9 cellular contexts compared by ENCODE assay signal in genomic region chr6:13428528-13429405, GRCh38. TPM values are rescaled to one million over a fixed set of nuclear protein-coding genes. Genes with fewer than 3 reads are reported as not detected.
DNase-seq lines count a peak whose midpoint lies in the region; ATAC-seq and TF ChIP-seq lines count a peak whose summit lies in the region.
"Had no signal": no experiment of that assay in that cellular context is flagged by ENCODE, and none has a peak within 500 bp of the region (broad histone marks: within the 10 kb centered on the region; RNA-seq: fewer than 3 reads in every experiment).

No MANE protein-coding gene starts in this region.

- H3K27me3 Mint-ChIP-seq in activated naive CD8-positive, alpha-beta T cell treated with anti-CD3 and anti-CD28 coated beads, Interleukin-2, amount 50 U/mL, for 24 hours, result no peaks in the 10 kb centered on the region

- no peak for TF ChIP-seq POLR2A in suprapubic skin (IDR thresholded peaks at IDR 0.05)

- H3K4me2 ChIP-seq in BLaER1 treated with 17β-estradiol and CSF1 and Interleukin-3, amounts not matched to agents 10 nM and 100 nM, result peak overlapping the region; percentile 70 to 96 (median 93)

- peak overlapping the region in 9 of 11 experiments; percentile 3 to 68 (median 25); a peak in 12 of 22 replicates for H3K9ac ChIP-seq in BLaER1 treated with 17β-estradiol and CSF1 and Interleukin-3, amounts not matched to agents 10 nM and 100 nM
- H3K9ac ChIP-seq: parathyroid adenoma had no signal

- no peaks in the 10 kb centered on the region for H3K36me3 ChIP-seq in BLaER1 treated with 17β-estradiol and CSF1 and Interleukin-3, amounts not matched to agents 10 nM and 100 nM
- H3K36me3 ChIP-seq in suprapubic skin, result no peaks in the 10 kb centered on the region

- TF ChIP-seq EP300 in suprapubic skin (IDR thresholded peaks at IDR 0.05), result no peak

- peaks cover 90% of the 10 kb centered on the region for H3K4me1 Mint-ChIP-seq in activated naive CD8-positive, alpha-beta T cell treated with anti-CD3 and anti-CD28 coated beads, Interleukin-2, amount 50 U/mL, for 24 hours

- H4K20me1 ChIP-seq in BLaER1 treated with 17β-estradiol and CSF1 and Interleukin-3, amounts not matched to agents 10 nM and 100 nM, result peaks cover 0 to 65% (median 37%) of the 10 kb centered on the region in 11 experiments; a peak in 13 of 22 replicates

- H3K9me3 ChIP-seq in BLaER1 treated with 17β-estradiol and CSF1 and Interleukin-3, amounts not matched to agents 10 nM and 100 nM (replicated peaks in 1 of 11), result peaks cover 0 to 7% (median 0%) of the 10 kb centered on the region in 11 experiments; a peak in 2 of 22 replicates
- no peaks in the 10 kb centered on the region for H3K9me3 ChIP-seq in suprapubic skin

- H3K27ac Mint-ChIP-seq in activated naive CD8-positive, alpha-beta T cell treated with anti-CD3 and anti-CD28 coated beads, Interleukin-2, amount 50 U/mL, for 24 hours, result peak overlapping the region; percentile 99

- WGBS in suprapubic skin, result 83% methylated on average over 14 of the region's 14 CpGs

- peak overlapping the region in 2 of 11 experiments; percentile 12 to 13; a peak in 4 of 22 replicates for H3K27ac ChIP-seq in BLaER1 treated with 17β-estradiol and CSF1 and Interleukin-3, amounts not matched to agents 10 nM and 100 nM
- H3K27ac ChIP-seq in suprapubic skin, result peak overlapping the region; percentile 21
- H3K27ac ChIP-seq: parathyroid adenoma had no signal

- peak overlapping the region in 7 of 10 experiments; percentile 2 to 54 (median 28); a peak in 10 of 20 replicates for H3K4me3 ChIP-seq in BLaER1 treated with 17β-estradiol and CSF1 and Interleukin-3, amounts not matched to agents 10 nM and 100 nM
- no peak overlapping the region for H3K4me3 ChIP-seq in suprapubic skin

- peaks cover 25% of the 10 kb centered on the region for H3K36me3 Mint-ChIP-seq in activated naive CD8-positive, alpha-beta T cell treated with anti-CD3 and anti-CD28 coated beads, Interleukin-2, amount 50 U/mL, for 24 hours (ENCODE audit: low read depth)

- no peaks in the 10 kb centered on the region for H3K9me3 Mint-ChIP-seq in activated naive CD8-positive, alpha-beta T cell treated with anti-CD3 and anti-CD28 coated beads, Interleukin-2, amount 50 U/mL, for 24 hours

- peaks cover 0 to 24% (median 0%) of the 10 kb centered on the region in 11 experiments; a peak in 4 of 22 replicates for H3K27me3 ChIP-seq in BLaER1 treated with 17β-estradiol and CSF1 and Interleukin-3, amounts not matched to agents 10 nM and 100 nM
- H3K27me3 ChIP-seq in suprapubic skin, result no peaks in the 10 kb centered on the region

- no peak for TF ChIP-seq CTCF in suprapubic skin (IDR thresholded peaks at IDR 0.05)
- no peak for TF ChIP-seq CTCF in omental fat pad (IDR thresholded peaks at IDR 0.05)

- ATAC-seq in GM18873 (IDR thresholded peaks at IDR 0.05; ENCODE audit: low FRiP score, unreplicated experiment) (peak; percentile 25), HG03064 (IDR thresholded peaks at IDR 0.05; ENCODE audit: low read depth, unreplicated experiment) (peak; percentile 5), omental fat pad (ENCODE audit: low FRiP score) (no peak)
- peak; percentile 38 for ATAC-seq in activated naive CD8-positive, alpha-beta T cell treated with anti-CD3 and anti-CD28 coated beads, Interleukin-2, amount 50 U/mL, for 24 hours

- peaks cover 24 to 68% (median 49%) of the 10 kb centered on the region in 10 experiments for H3K4me1 ChIP-seq in BLaER1 treated with 17β-estradiol and CSF1 and Interleukin-3, amounts not matched to agents 10 nM and 100 nM
- H3K4me1 ChIP-seq in suprapubic skin, result peaks cover 12% of the 10 kb centered on the region
- H3K4me1 ChIP-seq: parathyroid adenoma had no signal

- peak; percentile 48 for DNase-seq in activated naive CD8-positive, alpha-beta T cell treated with anti-CD3 and anti-CD28 coated beads, Interleukin-2, amount 50 U/mL, for 24 hours
- DNase-seq in suprapubic skin (ENCODE audit: low spot score in 2 of 2) (no peak), NCI-H2227 (lab: John Stamatoyannopoulos, UW; ENCODE audit: unreplicated experiment) (no peak), omental fat pad (ENCODE audit: low spot score) (no peak), glomerular visceral epithelial cell (ENCODE audit: extremely low spot score) (no peak)

- H3K4me3 Mint-ChIP-seq in activated naive CD8-positive, alpha-beta T cell treated with anti-CD3 and anti-CD28 coated beads, Interleukin-2, amount 50 U/mL, for 24 hours, result peak overlapping the region; percentile 71

RNA-seq across cellular contexts. Expression of gene GFOD1, which starts 58.6 kb away (rescaled TPM):
- total RNA-seq in suprapubic skin (10 to 100 TPM in 3 of 4 donors, 1 to 10 TPM in 1; 7.5 to 15.2 (median 13.7) TPM), omental fat pad (10 to 100 TPM; 12.2 to 78.2 (median 45.7) TPM)
